Comparison of ENCODE assay signal across 8 cellular contexts in genomic region chr13:30142502-30143211, GRCh38.
DNase-seq lines count a peak whose midpoint lies in the region; ATAC-seq, FAIRE-seq and TF ChIP-seq lines count a peak whose summit lies in the region.

No MANE protein-coding gene starts in this region.

- FAIRE-seq in GM12891 (lab: Jason Lieb, UNC): no peak

- no peak overlapping the region for H3K4me3 ChIP-seq in heart right ventricle
- no peak overlapping the region for H3K4me3 ChIP-seq in right atrium auricular region

- no peaks in the 10 kb centered on the region for H3K36me3 ChIP-seq in heart right ventricle
- H3K36me3 ChIP-seq in right atrium auricular region: no peaks in the 10 kb centered on the region

- H3K9me3 ChIP-seq in heart right ventricle: no peaks in the 10 kb centered on the region
- no peaks in the 10 kb centered on the region for H3K9me3 ChIP-seq in right atrium auricular region

- TF ChIP-seq POLR2A in GM12891 (IDR thresholded peaks at IDR 0.05; ENCODE audit: low read depth, low read length): no peak

- 46 to 56% methylated on average over 13 of the region's 13 CpGs for WGBS in heart right ventricle, 2 donors

- intact Hi-C loops in heart right ventricle (cut with DNase I): no loop called here

- peak in 5 of 8 donors; percentile 24 to 55 (median 48) for ATAC-seq in heart right ventricle

- H3K4me1 ChIP-seq in heart right ventricle: peaks cover 0 to 17% (median 10%) of the 10 kb centered on the region in 9 donors
- H3K4me1 ChIP-seq in right atrium auricular region: peaks cover 0 to 12% of the 10 kb centered on the region in 2 donors

- H3K27me3 ChIP-seq in heart right ventricle: no peaks in the 10 kb centered on the region
- H3K27me3 ChIP-seq in right atrium auricular region: no peaks in the 10 kb centered on the region

- DNase-seq in heart right ventricle (no peak), right atrium auricular region (ENCODE audit: low spot score) (no peak), hepatic stellate cell (ENCODE audit: low spot score) (peak; percentile 84), GM12891 (ENCODE audit: insufficient read length, low spot score) (no peak), cerebellar nuclear complex (lab: John Stamatoyannopoulos, UW) (no peak), NCI-H1092 (lab: John Stamatoyannopoulos, UW) (no peak)
- peak; percentile 53 to 58 for DNase-seq in activated T-cell treated with anti-CD3 and anti-CD28 coated beads, Interleukin-2, amount 50 U/mL, for 48 hours
- DNase-seq in stimulated activated CD4-positive, alpha-beta T cell treated with anti-CD3 and anti-CD28 coated beads, Interleukin-4, amount 100 ng/mL, for 1 hour: peak; percentile 14

- TF ChIP-seq CTCF in heart right ventricle (IDR thresholded peaks at IDR 0.05) (no peak), right atrium auricular region (IDR thresholded peaks at IDR 0.05) (no peak)

- H3K27ac ChIP-seq in heart right ventricle: peak overlapping the region in 1 of 10 donors; percentile 47
- H3K27ac ChIP-seq in right atrium auricular region: no peak overlapping the region

TF ChIP-seq in GM12891, 5 proteins besides CTCF, POLR2A, EP300 and RAD21:
- TF ChIP-seq PAX5 (IDR thresholded peaks at IDR 0.05; ENCODE audit: insufficient read depth, low read length, severe bottlenecking) (no peak), SPI1 (IDR thresholded peaks at IDR 0.05; ENCODE audit: low read depth, low read length) (no peak), POU2F2 (IDR thresholded peaks at IDR 0.05; ENCODE audit: low read depth, low read length) (no peak), TAF1 (IDR thresholded peaks at IDR 0.05; ENCODE audit: low read depth, low read length) (no peak), POLR2AphosphoS5 (IDR thresholded peaks at IDR 0.05; ENCODE audit: low read depth, low read length) (no peak)

Comparison
In these comparisons a context has a peak if more than half of its experiments do, and no peak if none do; other contexts are left out.
1. DNase-seq: peak in activated T-cell treated with anti-CD3 and anti-CD28 coated beads, Interleukin-2, amount 50 U/mL, for 48 hours (2 of 2), hepatic stellate cell (single experiment) and stimulated activated CD4-positive, alpha-beta T cell treated with anti-CD3 and anti-CD28 coated beads, Interleukin-4, amount 100 ng/mL, for 1 hour (single experiment); none in heart right ventricle (0 of 2), right atrium auricular region (single experiment), GM12891 (single experiment), cerebellar nuclear complex (0 of 2) and NCI-H1092 (single experiment).